Comparison of ENCODE assay signal across 27 cellular contexts in genomic region chr11:87548797-87549196, GRCh38.
"Had no signal": no experiment of that assay in that cellular context is flagged by ENCODE, and none has a peak within 500 bp of the region (broad histone marks: within the 10 kb centered on the region; RNA-seq: fewer than 3 reads in every experiment).

No MANE protein-coding gene starts in this region.

- H3K36me3 ChIP-seq: stomach, suprapubic skin, thoracic aorta, thyroid gland, tibial artery, tibial nerve, transverse colon, upper lobe of left lung, upper lobe of right lung, uterus, vagina had no signal

- H3K27me3 ChIP-seq: stomach, suprapubic skin, testis, thyroid gland, tibial artery, tibial nerve, transverse colon, upper lobe of left lung, upper lobe of right lung, uterus, vagina had no signal

- FAIRE-seq: urothelium cell line had no signal

- H3K4me3 ChIP-seq: stomach, suprapubic skin, testis, thoracic aorta, thyroid gland, tibial artery, tibial nerve, transverse colon, upper lobe of left lung, upper lobe of right lung, uterus, vagina had no signal

- DNase-seq: stimulated activated CD4-positive, alpha-beta T cell treated with anti-CD3 and anti-CD28 coated beads, Interleukin-2, amount 100 ng/mL, for 48 hours; stimulated activated CD4-positive, alpha-beta T cell treated with anti-CD3 and anti-CD28 coated beads, Interleukin-4, amount 100 ng/mL, for 1 hour; stimulated activated CD4-positive, alpha-beta T cell treated with anti-CD3 and anti-CD28 coated beads, Interleukin-4, amount 100 ng/mL, for 24 hours; stimulated activated CD4-positive, alpha-beta T cell treated with anti-CD3 and anti-CD28 coated beads, Interleukin-4, amount 100 ng/mL, for 4 hours; stimulated activated CD8-positive, alpha-beta memory T cell treated with anti-CD3 and anti-CD28 coated beads, Interleukin-4, amount 100 ng/mL, for 48 hours; stimulated activated naive B cell treated with anti-CD40 and anti-IgM and Interleukin-4, amounts not matched to agents 10 μg/mL and 1 μg/mL and 100 μg/mL, for 72 hours; stimulated activated naive CD4-positive, alpha-beta T cell; stimulated activated naive CD4-positive, alpha-beta T cell treated with Interleukin-2 at 50 U/mL for 16 hours; stimulated activated naive CD8-positive, alpha-beta T cell treated with anti-CD3 and anti-CD28 coated beads, Interleukin-15, amount 100 ng/mL, for 72 hours; stimulated activated naive CD8-positive, alpha-beta T cell treated with anti-CD3 and anti-CD28 coated beads, Interleukin-15, Interleukin-2, amounts not matched to agents 100 U/mL and 50 U/mL, for 24 hours; stomach; substantia nigra; testis; thyroid gland; tibial artery; transverse colon; trophoblast cell; upper lobe of left lung; upper lobe of right lung; uterus had no signal

- H3K9me3 ChIP-seq: testis, thoracic aorta, thyroid gland, upper lobe of right lung, uterus, vagina had no signal

- ATAC-seq: stimulated activated effector memory CD8-positive, alpha-beta T cell treated with anti-CD3 and anti-CD28 coated beads, Interleukin-12 subunit alpha, Interleukin-12 subunit beta, amount 100 ng/mL, for 72 hours; stimulated activated memory B cell treated with anti-CD40 and anti-IgM and Interleukin-4, amounts not matched to agents 10 μg/mL and 1 μg/mL and 100 μg/mL, for 72 hours; stimulated activated naive B cell treated with anti-CD40 and anti-IgM and Interleukin-4, amounts not matched to agents 10 μg/mL and 1 μg/mL and 100 μg/mL, for 72 hours; stimulated activated naive CD8-positive, alpha-beta T cell treated with anti-CD3 and anti-CD28 coated beads, Interleukin-15, amount 100 ng/mL, for 72 hours; stimulated activated naive CD8-positive, alpha-beta T cell treated with anti-CD3 and anti-CD28 coated beads, Interleukin-15, Interleukin-2, amounts not matched to agents 100 U/mL and 50 U/mL, for 24 hours; upper lobe of right lung had no signal

- H3K27ac ChIP-seq: stomach, suprapubic skin, testis, thoracic aorta, thyroid gland, tibial artery, tibial nerve, transverse colon, upper lobe of left lung, upper lobe of right lung, uterus, vagina had no signal

- H3K4me1 ChIP-seq: stomach, suprapubic skin, testis, thyroid gland, tibial artery, tibial nerve, transverse colon, upper lobe of left lung, upper lobe of right lung, uterus, vagina had no signal
